In the genomic region with DNA sequence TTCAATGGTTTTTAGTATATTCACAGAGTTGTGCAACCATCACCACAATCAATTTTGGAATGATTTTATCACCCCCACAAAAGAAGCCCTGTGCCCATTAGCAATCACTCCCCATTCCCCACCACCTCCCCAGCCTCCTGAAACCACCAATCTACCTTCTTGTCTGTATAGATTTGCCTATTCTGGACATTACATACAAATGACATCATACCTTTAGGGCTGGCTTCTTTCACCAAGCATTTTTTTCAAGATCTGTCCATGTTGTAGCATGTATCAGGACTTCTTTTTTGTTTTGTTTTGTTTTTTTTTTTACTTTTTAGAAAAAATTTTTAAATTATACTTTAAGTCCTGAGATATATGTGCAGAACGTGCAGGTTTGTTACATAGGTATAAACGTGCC, we compare ENCODE assay signal across 29 cellular contexts.
"Had no signal": no experiment of that assay in that cellular context is flagged by ENCODE, and none has a peak within 500 bp of the region (broad histone marks: within the 10 kb centered on the region; RNA-seq: fewer than 3 reads in every experiment).

No MANE protein-coding gene starts in this region.

- H3K4me3 ChIP-seq: stomach, suprapubic skin, testis, thoracic aorta, thyroid gland, tibial artery, tibial nerve, transverse colon, upper lobe of left lung, upper lobe of right lung, uterus, vagina had no signal

- H3K36me3 Mint-ChIP-seq: stimulated activated effector memory CD8-positive, alpha-beta T cell treated with anti-CD3 and anti-CD28 coated beads, Interleukin-12 subunit alpha, Interleukin-12 subunit beta, amount 100 ng/mL, for 72 hours; stimulated activated memory B cell treated with anti-CD40 and anti-IgM and Interleukin-4, amounts not matched to agents 10 μg/mL and 1 μg/mL and 100 μg/mL, for 72 hours; stimulated activated naive B cell treated with anti-CD40 and anti-IgM and Interleukin-4, amounts not matched to agents 10 μg/mL and 1 μg/mL and 100 μg/mL, for 72 hours; type B pancreatic cell had no signal

- H3K9me3 Mint-ChIP-seq: stimulated activated effector memory CD8-positive, alpha-beta T cell treated with anti-CD3 and anti-CD28 coated beads, Interleukin-12 subunit alpha, Interleukin-12 subunit beta, amount 100 ng/mL, for 72 hours; stimulated activated naive CD8-positive, alpha-beta T cell treated with anti-CD3 and anti-CD28 coated beads, Interleukin-15, amount 100 ng/mL, for 72 hours; stimulated activated naive CD8-positive, alpha-beta T cell treated with anti-CD3 and anti-CD28 coated beads, Interleukin-15, Interleukin-2, amounts not matched to agents 100 ng/mL and 50 ng/mL, for 24 hours; type B pancreatic cell had no signal

- H3K27ac ChIP-seq: stomach, suprapubic skin, testis, thoracic aorta, thyroid gland, tibial artery, tibial nerve, transverse colon, upper lobe of left lung, upper lobe of right lung, uterus, vagina had no signal

- H3K27me3 Mint-ChIP-seq: stimulated activated memory B cell treated with anti-CD40 and anti-IgM and Interleukin-4, amounts not matched to agents 10 μg/mL and 1 μg/mL and 100 μg/mL, for 72 hours; stimulated activated naive CD8-positive, alpha-beta T cell treated with anti-CD3 and anti-CD28 coated beads, Interleukin-15, amount 100 ng/mL, for 72 hours; type B pancreatic cell had no signal

- DNase-seq: stimulated activated CD4-positive, alpha-beta T cell treated with anti-CD3 and anti-CD28 coated beads, Interleukin-2, amount 100 ng/mL, for 48 hours; stimulated activated CD4-positive, alpha-beta T cell treated with anti-CD3 and anti-CD28 coated beads, Interleukin-4, amount 100 ng/mL, for 1 hour; stimulated activated CD4-positive, alpha-beta T cell treated with anti-CD3 and anti-CD28 coated beads, Interleukin-4, amount 100 ng/mL, for 24 hours; stimulated activated CD4-positive, alpha-beta T cell treated with anti-CD3 and anti-CD28 coated beads, Interleukin-4, amount 100 ng/mL, for 4 hours; stimulated activated CD8-positive, alpha-beta memory T cell treated with anti-CD3 and anti-CD28 coated beads, Interleukin-4, amount 100 ng/mL, for 48 hours; stimulated activated naive B cell treated with anti-CD40 and anti-IgM and Interleukin-4, amounts not matched to agents 10 μg/mL and 1 μg/mL and 100 μg/mL, for 72 hours; stimulated activated naive CD4-positive, alpha-beta T cell; stimulated activated naive CD4-positive, alpha-beta T cell treated with Interleukin-2 at 50 U/mL for 16 hours; stimulated activated naive CD8-positive, alpha-beta T cell treated with anti-CD3 and anti-CD28 coated beads, Interleukin-15, amount 100 ng/mL, for 72 hours; stimulated activated naive CD8-positive, alpha-beta T cell treated with anti-CD3 and anti-CD28 coated beads, Interleukin-15, Interleukin-2, amounts not matched to agents 100 U/mL and 50 U/mL, for 24 hours; stomach; substantia nigra; testis; thyroid gland; tibial artery; transverse colon; trophoblast cell; upper lobe of left lung; upper lobe of right lung; uterus had no signal

- H3K36me3 ChIP-seq: stomach, suprapubic skin, thoracic aorta, thyroid gland, tibial artery, tibial nerve, transverse colon, upper lobe of left lung, upper lobe of right lung, uterus, vagina had no signal

- FAIRE-seq: urothelium cell line had no signal

- ATAC-seq: stimulated activated effector memory CD8-positive, alpha-beta T cell treated with anti-CD3 and anti-CD28 coated beads, Interleukin-12 subunit alpha, Interleukin-12 subunit beta, amount 100 ng/mL, for 72 hours; stimulated activated memory B cell treated with anti-CD40 and anti-IgM and Interleukin-4, amounts not matched to agents 10 μg/mL and 1 μg/mL and 100 μg/mL, for 72 hours; stimulated activated naive B cell treated with anti-CD40 and anti-IgM and Interleukin-4, amounts not matched to agents 10 μg/mL and 1 μg/mL and 100 μg/mL, for 72 hours; stimulated activated naive CD8-positive, alpha-beta T cell treated with anti-CD3 and anti-CD28 coated beads, Interleukin-15, amount 100 ng/mL, for 72 hours; stimulated activated naive CD8-positive, alpha-beta T cell treated with anti-CD3 and anti-CD28 coated beads, Interleukin-15, Interleukin-2, amounts not matched to agents 100 U/mL and 50 U/mL, for 24 hours; upper lobe of right lung had no signal

- H3K4me3 Mint-ChIP-seq: stimulated activated effector memory CD8-positive, alpha-beta T cell treated with anti-CD3 and anti-CD28 coated beads, Interleukin-12 subunit alpha, Interleukin-12 subunit beta, amount 100 ng/mL, for 72 hours; stimulated activated memory B cell treated with anti-CD40 and anti-IgM and Interleukin-4, amounts not matched to agents 10 μg/mL and 1 μg/mL and 100 μg/mL, for 72 hours; stimulated activated naive B cell treated with anti-CD40 and anti-IgM and Interleukin-4, amounts not matched to agents 10 μg/mL and 1 μg/mL and 100 μg/mL, for 72 hours; stimulated activated naive CD8-positive, alpha-beta T cell treated with anti-CD3 and anti-CD28 coated beads, Interleukin-15, amount 100 ng/mL, for 72 hours; stimulated activated naive CD8-positive, alpha-beta T cell treated with anti-CD3 and anti-CD28 coated beads, Interleukin-15, Interleukin-2, amounts not matched to agents 100 ng/mL and 50 ng/mL, for 24 hours; type B pancreatic cell had no signal

- H3K9me3 ChIP-seq: suprapubic skin, testis, thoracic aorta, thyroid gland, tibial artery, tibial nerve, transverse colon, upper lobe of left lung, upper lobe of right lung, uterus, vagina had no signal

- H3K27me3 ChIP-seq: suprapubic skin, testis, thyroid gland, tibial artery, tibial nerve, transverse colon, upper lobe of left lung, upper lobe of right lung, uterus, vagina had no signal

- H3K4me1 Mint-ChIP-seq: stimulated activated effector memory CD8-positive, alpha-beta T cell treated with anti-CD3 and anti-CD28 coated beads, Interleukin-12 subunit alpha, Interleukin-12 subunit beta, amount 100 ng/mL, for 72 hours; stimulated activated memory B cell treated with anti-CD40 and anti-IgM and Interleukin-4, amounts not matched to agents 10 μg/mL and 1 μg/mL and 100 μg/mL, for 72 hours; stimulated activated naive B cell treated with anti-CD40 and anti-IgM and Interleukin-4, amounts not matched to agents 10 μg/mL and 1 μg/mL and 100 μg/mL, for 72 hours; stimulated activated naive CD8-positive, alpha-beta T cell treated with anti-CD3 and anti-CD28 coated beads, Interleukin-15, amount 100 ng/mL, for 72 hours had no signal

- H3K27ac Mint-ChIP-seq: stimulated activated effector memory CD8-positive, alpha-beta T cell treated with anti-CD3 and anti-CD28 coated beads, Interleukin-12 subunit alpha, Interleukin-12 subunit beta, amount 100 ng/mL, for 72 hours; stimulated activated memory B cell treated with anti-CD40 and anti-IgM and Interleukin-4, amounts not matched to agents 10 μg/mL and 1 μg/mL and 100 μg/mL, for 72 hours; stimulated activated naive B cell treated with anti-CD40 and anti-IgM and Interleukin-4, amounts not matched to agents 10 μg/mL and 1 μg/mL and 100 μg/mL, for 72 hours; stimulated activated naive CD8-positive, alpha-beta T cell treated with anti-CD3 and anti-CD28 coated beads, Interleukin-15, amount 100 ng/mL, for 72 hours; stimulated activated naive CD8-positive, alpha-beta T cell treated with anti-CD3 and anti-CD28 coated beads, Interleukin-15, Interleukin-2, amounts not matched to agents 100 ng/mL and 50 ng/mL, for 24 hours; type B pancreatic cell had no signal

- H3K4me1 ChIP-seq: stomach, suprapubic skin, testis, thyroid gland, tibial artery, tibial nerve, transverse colon, upper lobe of left lung, upper lobe of right lung, uterus, vagina had no signal
